25 cellular contexts compared by ENCODE assay signal in genomic region chr3:110989446-110989845, GRCh38.
DNase-seq lines count a peak whose midpoint lies in the region; ATAC-seq, FAIRE-seq and TF ChIP-seq lines count a peak whose summit lies in the region.
"Had no signal": no experiment of that assay in that cellular context is flagged by ENCODE, and none has a peak within 500 bp of the region (broad histone marks: within the 10 kb centered on the region; RNA-seq: fewer than 3 reads in every experiment).

No MANE protein-coding gene starts in this region.

- no peaks in the 10 kb centered on the region for H3K27me3 ChIP-seq in HepG2 (ENCODE audit: control insufficient read depth in 1 of 2, insufficient read depth in 2 of 2, low read length in 2 of 2)
- no peaks in the 10 kb centered on the region for H3K27me3 ChIP-seq in right lobe of liver
- no peaks in the 10 kb centered on the region for H3K27me3 ChIP-seq in K562 (ENCODE audit: control insufficient read depth in 2 of 2, insufficient read depth in 2 of 2, low read length in 2 of 2)
- no peaks in the 10 kb centered on the region for H3K27me3 ChIP-seq in spleen (replicated peaks in 1 of 7)
- H3K27me3 ChIP-seq: BE2C, BLaER1 had no signal

- H3K4me1 ChIP-seq in HepG2 (ENCODE audit: insufficient read depth, low read length) (no peaks in the 10 kb centered on the region), right lobe of liver (no peaks in the 10 kb centered on the region), K562 (replicated peaks in 1 of 2; ENCODE audit: control insufficient read depth in 2 of 2, insufficient read depth in 2 of 2, low read length in 2 of 2) (no peaks in the 10 kb centered on the region), spleen (no peaks in the 10 kb centered on the region)
- H3K4me1 ChIP-seq: BE2C, BLaER1 had no signal

- no peaks in the 10 kb centered on the region for H3K9me1 ChIP-seq in K562 (ENCODE audit: control insufficient read depth, insufficient read depth, low read length)

- H3K27ac ChIP-seq in HepG2 (ENCODE audit: extremely low read length, insufficient read depth, low read length) = no peak overlapping the region
- H3K27ac ChIP-seq in right lobe of liver = no peak overlapping the region
- no peak overlapping the region for H3K27ac ChIP-seq in K562 (ENCODE audit: extremely low read depth, low read depth, low read length)
- H3K27ac ChIP-seq in spleen = no peak overlapping the region
- H3K27ac ChIP-seq: 22Rv1, BLaER1 had no signal

- TF ChIP-seq RAD21 in HepG2 (CRISPR knock-in tag; IDR thresholded peaks at IDR 0.05) = no peak
- no peak for TF ChIP-seq RAD21 in K562 (CRISPR knock-in tag; conservative IDR thresholded peaks at IDR 0.05 in 1 of 2, IDR thresholded peaks at IDR 0.05 in 1 of 2)

- BruUV-seq in HepG2 (replicated peaks; lab: Mats Ljungman, UMichigan) = no TSS peak
- no TSS peak for BruUV-seq in K562 (replicated peaks; lab: Mats Ljungman, UMichigan)

- TF ChIP-seq POLR2A in HepG2 (IDR thresholded peaks at IDR 0.05; ENCODE audit: insufficient read depth in 1 of 2, low read depth in 2 of 2, low read length in 2 of 2) (no peak), right lobe of liver (IDR thresholded peaks at IDR 0.05) (no peak), K562 (conservative IDR thresholded peaks at IDR 0.05) (no peak), spleen (IDR thresholded peaks at IDR 0.05) (no peak)

- H3K9me3 ChIP-seq in HepG2 (ENCODE audit: low read length) (no peaks in the 10 kb centered on the region), right lobe of liver (no peaks in the 10 kb centered on the region), K562 (replicated peaks; ENCODE audit: control insufficient read depth, insufficient read depth, low read depth, low read length) (no peaks in the 10 kb centered on the region), spleen (peaks cover 0 to 17% (median 4%) of the 10 kb centered on the region in 8 donors)

- POLR2A ChIA-PET in HepG2 (lab: Yijun Ruan, JAX) (no interaction called here), K562 (lab: Yijun Ruan, JAX) (no interaction called here)

- H4K20me1 ChIP-seq in HepG2 (ENCODE audit: insufficient read depth, low read length) (no peaks in the 10 kb centered on the region), K562 (replicated peaks; ENCODE audit: control insufficient read depth, insufficient read depth, low read length) (no peaks in the 10 kb centered on the region)
- H4K20me1 ChIP-seq: BLaER1 had no signal

- H3K79me2 ChIP-seq in HepG2 (ENCODE audit: insufficient read depth, low read length) (no peaks in the 10 kb centered on the region), K562 (ENCODE audit: control insufficient read depth, insufficient read depth, low read length) (no peaks in the 10 kb centered on the region)

- TF ChIP-seq EP300 in HepG2 (IDR thresholded peaks at IDR 0.05; ENCODE audit: low read depth in 2 of 2, low read length in 2 of 2) (no peak), HepG2 (CRISPR knock-in tag; IDR thresholded peaks at IDR 0.05; ENCODE audit: borderline replicate concordance) (no peak), K562 (IDR thresholded peaks at IDR 0.05; ENCODE audit: low read length) (no peak)

- DNase-seq in HepG2 (ENCODE audit: low spot score) (no peak), right lobe of liver (no peak), NCI-H526 (lab: John Stamatoyannopoulos, UW) (peak; percentile 47 to 64), K562 (ENCODE audit: extremely low read depth in 1 of 4, low spot score in 3 of 4) (no peak), spleen (no peak), NCI-H1105 (lab: John Stamatoyannopoulos, UW) (no peak)
- DNase-seq: ACHN; BE2C; C1 segment of cervical spinal cord; CD4-positive, alpha-beta memory T cell; CD4-positive, CD25-positive, alpha-beta regulatory T cell; CD8-positive, alpha-beta memory T cell; COR-L47; DMS 273 treated with DMSO at 0.1 percent for 48 hours; DMS153; DMS53; DMS79; DND-41; EL; GDM1 had no signal

- H3K4me2 ChIP-seq in HepG2 (ENCODE audit: low read depth, low read length) (no peak overlapping the region), K562 (ENCODE audit: insufficient read depth, low read length) (no peak overlapping the region)
- H3K4me2 ChIP-seq: BLaER1 had no signal

- 42% methylated on average over 5 of the region's 5 CpGs for WGBS in HepG2 (ENCODE audit: low lambda C conversion rate)
- 79% methylated on average over 5 of the region's 5 CpGs for WGBS in right lobe of liver (ENCODE audit: insufficient coverage, low coverage, low lambda C conversion rate, missing lambda C conversion rate)
- WGBS in K562 (ENCODE audit: insufficient coverage, low coverage, missing lambda C conversion rate) = 2% methylated on average over 5 of the region's 5 CpGs
- WGBS in spleen, 5 donors = 87 to 93% (median 88%) methylated on average over 5 of the region's 5 CpGs

- TF ChIP-seq CTCF in HepG2 (CRISPR knock-in tag; IDR thresholded peaks at IDR 0.05) (no peak), right lobe of liver (IDR thresholded peaks at IDR 0.05) (no peak), K562 (IDR thresholded peaks at IDR 0.05 in 2 of 3, conservative IDR thresholded peaks at IDR 0.05 in 1 of 3; ENCODE audit: insufficient read depth in 2 of 3, low read depth in 1 of 3, low read length in 3 of 3) (no peak), spleen (IDR thresholded peaks at IDR 0.05 in 8 of 11, conservative IDR thresholded peaks at IDR 0.05 in 3 of 11) (no peak)

- FAIRE-seq in HepG2 (lab: Jason Lieb, UNC) = no peak
- no peak for FAIRE-seq in K562 (lab: Jason Lieb, UNC)
- FAIRE-seq: GM12878, GM12892, GM18507 had no signal

- intact Hi-C loops in HepG2 (cut with micrococcal nuclease; ENCODE audit: unreplicated experiment) = no loop called here
- intact Hi-C loops in right lobe of liver (cut with DNase I) = no loop called here
- intact Hi-C loops in K562 (cut with micrococcal nuclease) = no loop called here
- intact Hi-C loops in spleen (cut with DNase I; ENCODE audit: low total_unique reads) = no loop called here

- H3K9ac ChIP-seq in HepG2 (ENCODE audit: insufficient read depth, low read depth, low read length) = no peak overlapping the region
- no peak overlapping the region for H3K9ac ChIP-seq in K562 (ENCODE audit: insufficient read depth in 1 of 2, low read depth in 2 of 2, low read length in 2 of 2)
- H3K9ac ChIP-seq: BLaER1 had no signal

- ATAC-seq in HepG2 (no peak), right lobe of liver (no peak), K562 (no peak)
- ATAC-seq: GM12878 had no signal

- CTCF ChIA-PET in HepG2 (lab: Yijun Ruan, JAX; ENCODE audit: low intra/inter-chr PET ratio, low total read pairs) = no interaction called here
- CTCF ChIA-PET in K562 (lab: Yijun Ruan, JAX; ENCODE audit: low intra/inter-chr PET ratio) = no interaction called here

- H3K4me3 ChIP-seq in HepG2 (replicated peaks in 1 of 3; ENCODE audit: insufficient read depth in 1 of 3, low read depth in 2 of 3, low read length in 3 of 3) (no peak overlapping the region), right lobe of liver (no peak overlapping the region), K562 (no peak overlapping the region), spleen (no peak overlapping the region)
- H3K4me3 ChIP-seq: BLaER1, GM12878 had no signal

- in situ Hi-C loops in HepG2 (cut with HindIII; ENCODE audit: extremely low pct_ligation_motif_present, low pct_unique_long_range_greater_than_20kb) = no loop called here
- in situ Hi-C loops in K562 (cut with MboI) = no loop called here

- H3K36me3 ChIP-seq in HepG2 (replicated peaks in 1 of 2; ENCODE audit: control insufficient read depth in 1 of 2, insufficient read depth in 2 of 2, low read length in 2 of 2) (no peaks in the 10 kb centered on the region), right lobe of liver (no peaks in the 10 kb centered on the region), K562 (ENCODE audit: control insufficient read depth, insufficient read depth, low read length) (no peaks in the 10 kb centered on the region), spleen (no peaks in the 10 kb centered on the region)
- H3K36me3 ChIP-seq: BE2C, BLaER1 had no signal

- H2AFZ ChIP-seq in HepG2 (ENCODE audit: low read length) = no peak overlapping the region
- H2AFZ ChIP-seq in K562 (ENCODE audit: low read depth, low read length) = no peak overlapping the region

TF ChIP-seq in HepG2, 621 proteins besides CTCF, POLR2A, EP300 and RAD21 (continues in another document):
- no peak for TF ChIP-seq ZNF839 (CRISPR knock-in tag; IDR thresholded peaks at IDR 0.05; ENCODE audit: borderline replicate concordance)
- peak; percentile 61 to 76; a peak in 3 of 4 replicates for TF ChIP-seq MAFK (conservative IDR thresholded peaks at IDR 0.05 in 1 of 2, IDR thresholded peaks at IDR 0.05 in 1 of 2; ENCODE audit: low read length in 2 of 2)
- no peak for TF ChIP-seq SNRNP70 (IDR thresholded peaks at IDR 0.05; ENCODE audit: low read depth, low read length)
- TF ChIP-seq MAFF (IDR thresholded peaks at IDR 0.05; ENCODE audit: low read depth, low read length) = peak; percentile 51
- TF ChIP-seq ZNF260 (CRISPR knock-in tag; IDR thresholded peaks at IDR 0.05; ENCODE audit: borderline replicate concordance, low read depth) = no peak
- TF ChIP-seq MIER3 (CRISPR knock-in tag; IDR thresholded peaks at IDR 0.05; ENCODE audit: borderline replicate concordance) = no peak
- no peak for TF ChIP-seq SUZ12 (IDR thresholded peaks at IDR 0.05; ENCODE audit: low read depth, low read length)
- no peak for TF ChIP-seq ZNF83 (CRISPR knock-in tag; IDR thresholded peaks at IDR 0.05; ENCODE audit: borderline replicate concordance)
- no peak for TF ChIP-seq KMT2A (CRISPR knock-in tag; IDR thresholded peaks at IDR 0.05)
- TF ChIP-seq MIER2 (CRISPR knock-in tag; IDR thresholded peaks at IDR 0.05) = no peak

TF ChIP-seq in K562, 482 proteins besides CTCF, POLR2A, EP300 and RAD21 (continues in another document):
- TF ChIP-seq ZNF518B (CRISPR knock-in tag; IDR thresholded peaks at IDR 0.05) = no peak

Comparison
In these comparisons a context has a peak if more than half of its experiments do, and no peak if none do; other contexts are left out.
1. DNase-seq: peak in NCI-H526 (2 of 2); none in HepG2 (single experiment), right lobe of liver (0 of 3), K562 (0 of 4), spleen (single experiment) and NCI-H1105 (single experiment).
2. Of the 241 proteins assayed by ChIP-seq in both HepG2 and K562: peak only in HepG2: MAFF and MAFK; only in K562: none; in both: none; in neither: 239.